Comparison of ENCODE assay signal across 1 cellular context in the genomic region with DNA sequence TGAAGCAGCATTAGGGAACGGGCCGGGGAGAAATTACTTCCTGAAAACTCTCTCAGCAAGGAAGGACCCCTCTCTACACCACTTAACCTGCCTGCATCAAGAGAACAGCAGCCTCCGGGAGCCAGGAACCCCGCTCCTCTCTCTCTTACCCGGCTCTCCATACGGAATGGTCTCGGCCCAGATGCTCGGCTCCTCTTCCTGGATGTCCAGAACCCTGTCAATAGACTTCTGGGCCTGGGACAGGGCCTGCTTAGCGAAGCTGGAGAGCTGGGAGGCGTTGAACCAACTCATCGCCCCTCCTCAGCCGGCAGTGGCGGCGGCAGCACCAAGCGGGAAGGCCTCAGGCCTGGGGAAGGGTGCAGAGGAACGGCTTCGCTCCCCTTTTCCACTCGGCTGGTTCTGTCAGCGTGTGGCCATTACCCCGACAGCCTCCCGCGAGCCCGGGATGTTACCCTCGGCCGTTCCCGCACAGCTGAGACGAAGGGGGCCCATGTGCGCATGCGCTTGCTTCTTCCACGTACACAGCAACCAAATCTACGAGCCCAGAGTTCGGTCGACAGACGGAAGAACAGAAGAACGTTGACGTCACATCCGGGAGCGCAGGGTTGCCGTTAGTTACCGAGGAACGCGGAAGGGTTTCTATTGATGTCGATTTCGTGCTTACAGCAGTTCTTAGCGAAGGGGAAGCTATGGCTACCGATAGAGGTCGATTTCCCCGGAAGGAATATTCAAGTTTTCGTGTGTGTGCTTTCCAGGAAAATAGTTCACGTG.
TF ChIP-seq lines count a peak whose summit lies in the region.

A gene with protein sequence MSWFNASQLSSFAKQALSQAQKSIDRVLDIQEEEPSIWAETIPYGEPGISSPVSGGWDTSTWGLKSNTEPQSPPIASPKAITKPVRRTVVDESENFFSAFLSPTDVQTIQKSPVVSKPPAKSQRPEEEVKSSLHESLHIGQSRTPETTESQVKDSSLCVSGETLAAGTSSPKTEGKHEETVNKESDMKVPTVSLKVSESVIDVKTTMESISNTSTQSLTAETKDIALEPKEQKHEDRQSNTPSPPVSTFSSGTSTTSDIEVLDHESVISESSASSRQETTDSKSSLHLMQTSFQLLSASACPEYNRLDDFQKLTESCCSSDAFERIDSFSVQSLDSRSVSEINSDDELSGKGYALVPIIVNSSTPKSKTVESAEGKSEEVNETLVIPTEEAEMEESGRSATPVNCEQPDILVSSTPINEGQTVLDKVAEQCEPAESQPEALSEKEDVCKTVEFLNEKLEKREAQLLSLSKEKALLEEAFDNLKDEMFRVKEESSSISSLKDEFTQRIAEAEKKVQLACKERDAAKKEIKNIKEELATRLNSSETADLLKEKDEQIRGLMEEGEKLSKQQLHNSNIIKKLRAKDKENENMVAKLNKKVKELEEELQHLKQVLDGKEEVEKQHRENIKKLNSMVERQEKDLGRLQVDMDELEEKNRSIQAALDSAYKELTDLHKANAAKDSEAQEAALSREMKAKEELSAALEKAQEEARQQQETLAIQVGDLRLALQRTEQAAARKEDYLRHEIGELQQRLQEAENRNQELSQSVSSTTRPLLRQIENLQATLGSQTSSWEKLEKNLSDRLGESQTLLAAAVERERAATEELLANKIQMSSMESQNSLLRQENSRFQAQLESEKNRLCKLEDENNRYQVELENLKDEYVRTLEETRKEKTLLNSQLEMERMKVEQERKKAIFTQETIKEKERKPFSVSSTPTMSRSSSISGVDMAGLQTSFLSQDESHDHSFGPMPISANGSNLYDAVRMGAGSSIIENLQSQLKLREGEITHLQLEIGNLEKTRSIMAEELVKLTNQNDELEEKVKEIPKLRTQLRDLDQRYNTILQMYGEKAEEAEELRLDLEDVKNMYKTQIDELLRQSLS (minus strand): TSS at position 538 of the 771 bp plus-strand sequence. CDS start 247 bp downstream, at position 291.

TF ChIP-seq in GM12878, 131 proteins besides CTCF, POLR2A, EP300 and RAD21 (continued from another document):
- TF ChIP-seq, protein P1, sequence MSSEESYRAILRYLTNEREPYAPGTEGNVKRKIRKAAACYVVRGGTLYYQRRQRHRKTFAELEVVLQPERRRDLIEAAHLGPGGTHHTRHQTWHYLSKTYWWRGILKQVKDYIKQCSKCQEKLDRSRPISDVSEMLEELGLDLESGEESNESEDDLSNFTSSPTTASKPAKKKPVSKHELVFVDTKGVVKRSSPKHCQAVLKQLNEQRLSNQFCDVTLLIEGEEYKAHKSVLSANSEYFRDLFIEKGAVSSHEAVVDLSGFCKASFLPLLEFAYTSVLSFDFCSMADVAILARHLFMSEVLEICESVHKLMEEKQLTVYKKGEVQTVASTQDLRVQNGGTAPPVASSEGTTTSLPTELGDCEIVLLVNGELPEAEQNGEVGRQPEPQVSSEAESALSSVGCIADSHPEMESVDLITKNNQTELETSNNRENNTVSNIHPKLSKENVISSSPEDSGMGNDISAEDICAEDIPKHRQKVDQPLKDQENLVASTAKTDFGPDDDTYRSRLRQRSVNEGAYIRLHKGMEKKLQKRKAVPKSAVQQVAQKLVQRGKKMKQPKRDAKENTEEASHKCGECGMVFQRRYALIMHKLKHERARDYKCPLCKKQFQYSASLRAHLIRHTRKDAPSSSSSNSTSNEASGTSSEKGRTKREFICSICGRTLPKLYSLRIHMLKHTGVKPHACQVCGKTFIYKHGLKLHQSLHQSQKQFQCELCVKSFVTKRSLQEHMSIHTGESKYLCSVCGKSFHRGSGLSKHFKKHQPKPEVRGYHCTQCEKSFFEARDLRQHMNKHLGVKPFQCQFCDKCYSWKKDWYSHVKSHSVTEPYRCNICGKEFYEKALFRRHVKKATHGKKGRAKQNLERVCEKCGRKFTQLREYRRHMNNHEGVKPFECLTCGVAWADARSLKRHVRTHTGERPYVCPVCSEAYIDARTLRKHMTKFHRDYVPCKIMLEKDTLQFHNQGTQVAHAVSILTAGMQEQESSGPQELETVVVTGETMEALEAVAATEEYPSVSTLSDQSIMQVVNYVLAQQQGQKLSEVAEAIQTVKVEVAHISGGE (CRISPR knock-in tag; IDR thresholded peaks at IDR 0.05): no peak
- TF ChIP-seq ZNF24 (IDR thresholded peaks at IDR 0.05): no peak
- TF ChIP-seq MXI1 (IDR thresholded peaks at IDR 0.05; ENCODE audit: low read depth, low read length): peak; percentile 97
- TF ChIP-seq, protein P2, sequence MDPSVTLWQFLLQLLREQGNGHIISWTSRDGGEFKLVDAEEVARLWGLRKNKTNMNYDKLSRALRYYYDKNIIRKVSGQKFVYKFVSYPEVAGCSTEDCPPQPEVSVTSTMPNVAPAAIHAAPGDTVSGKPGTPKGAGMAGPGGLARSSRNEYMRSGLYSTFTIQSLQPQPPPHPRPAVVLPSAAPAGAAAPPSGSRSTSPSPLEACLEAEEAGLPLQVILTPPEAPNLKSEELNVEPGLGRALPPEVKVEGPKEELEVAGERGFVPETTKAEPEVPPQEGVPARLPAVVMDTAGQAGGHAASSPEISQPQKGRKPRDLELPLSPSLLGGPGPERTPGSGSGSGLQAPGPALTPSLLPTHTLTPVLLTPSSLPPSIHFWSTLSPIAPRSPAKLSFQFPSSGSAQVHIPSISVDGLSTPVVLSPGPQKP (IDR thresholded peaks at IDR 0.05; ENCODE audit: low read depth, low read length): peak; percentile 42; the same call in 1 of the 2 replicates
- TF ChIP-seq SRF (IDR thresholded peaks at IDR 0.05; ENCODE audit: low read depth in 2 of 2, low read length in 2 of 2): no peak
- TF ChIP-seq, protein P3, sequence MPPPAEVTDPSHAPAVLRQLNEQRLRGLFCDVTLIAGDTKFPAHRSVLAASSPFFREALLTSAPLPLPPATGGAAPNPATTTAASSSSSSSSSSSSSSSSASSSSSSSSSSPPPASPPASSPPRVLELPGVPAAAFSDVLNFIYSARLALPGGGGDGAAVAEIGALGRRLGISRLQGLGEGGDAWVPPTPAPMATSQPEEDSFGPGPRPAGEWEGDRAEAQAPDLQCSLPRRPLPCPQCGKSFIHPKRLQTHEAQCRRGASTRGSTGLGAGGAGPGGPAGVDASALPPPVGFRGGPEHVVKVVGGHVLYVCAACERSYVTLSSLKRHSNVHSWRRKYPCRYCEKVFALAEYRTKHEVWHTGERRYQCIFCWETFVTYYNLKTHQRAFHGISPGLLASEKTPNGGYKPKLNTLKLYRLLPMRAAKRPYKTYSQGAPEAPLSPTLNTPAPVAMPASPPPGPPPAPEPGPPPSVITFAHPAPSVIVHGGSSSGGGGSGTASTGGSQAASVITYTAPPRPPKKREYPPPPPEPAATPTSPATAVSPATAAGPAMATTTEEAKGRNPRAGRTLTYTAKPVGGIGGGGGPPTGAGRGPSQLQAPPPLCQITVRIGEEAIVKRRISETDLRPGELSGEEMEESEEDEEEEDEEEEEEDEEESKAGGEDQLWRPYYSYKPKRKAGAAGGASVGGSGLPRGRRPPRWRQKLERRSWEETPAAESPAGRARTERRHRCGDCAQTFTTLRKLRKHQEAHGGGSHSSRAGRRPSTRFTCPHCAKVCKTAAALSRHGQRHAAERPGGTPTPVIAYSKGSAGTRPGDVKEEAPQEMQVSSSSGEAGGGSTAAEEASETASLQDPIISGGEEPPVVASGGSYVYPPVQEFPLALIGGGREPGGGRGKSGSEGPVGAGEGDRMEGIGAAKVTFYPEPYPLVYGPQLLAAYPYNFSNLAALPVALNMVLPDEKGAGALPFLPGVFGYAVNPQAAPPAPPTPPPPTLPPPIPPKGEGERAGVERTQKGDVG (CRISPR knock-in tag; IDR thresholded peaks at IDR 0.05): no peak
- TF ChIP-seq GATAD2B (conservative IDR thresholded peaks at IDR 0.05; ENCODE audit: low read depth): 0 out of 2 replicates have a peak, but pooled peaks have one; percentile 39
- TF ChIP-seq NRF1 (conservative IDR thresholded peaks at IDR 0.05; ENCODE audit: low read depth, low read length): peak; percentile 77
- TF ChIP-seq IKZF1 (conservative IDR thresholded peaks at IDR 0.05): peak; percentile 57
- TF ChIP-seq DPF2 (IDR thresholded peaks at IDR 0.05): no peak
- TF ChIP-seq SIN3A (IDR thresholded peaks at IDR 0.05; ENCODE audit: low read depth, low read length): peak; percentile 88; the same call in 1 of the 2 replicates
